2 cellular contexts compared by ENCODE assay signal in genomic region chr6:125259354-125259736, GRCh38.
TF ChIP-seq lines count a peak whose summit lies in the region.

No MANE protein-coding gene starts in this region.

TF ChIP-seq in SK-N-SH, 30 proteins besides CTCF, POLR2A, EP300 and RAD21:
- no peak for TF ChIP-seq FOXJ3 (CRISPR knock-in tag; IDR thresholded peaks at IDR 0.05)
- TF ChIP-seq, protein P1, sequence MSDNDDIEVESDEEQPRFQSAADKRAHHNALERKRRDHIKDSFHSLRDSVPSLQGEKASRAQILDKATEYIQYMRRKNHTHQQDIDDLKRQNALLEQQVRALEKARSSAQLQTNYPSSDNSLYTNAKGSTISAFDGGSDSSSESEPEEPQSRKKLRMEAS (IDR thresholded peaks at IDR 0.05; ENCODE audit: low read depth): no peak
- TF ChIP-seq, protein P2, sequence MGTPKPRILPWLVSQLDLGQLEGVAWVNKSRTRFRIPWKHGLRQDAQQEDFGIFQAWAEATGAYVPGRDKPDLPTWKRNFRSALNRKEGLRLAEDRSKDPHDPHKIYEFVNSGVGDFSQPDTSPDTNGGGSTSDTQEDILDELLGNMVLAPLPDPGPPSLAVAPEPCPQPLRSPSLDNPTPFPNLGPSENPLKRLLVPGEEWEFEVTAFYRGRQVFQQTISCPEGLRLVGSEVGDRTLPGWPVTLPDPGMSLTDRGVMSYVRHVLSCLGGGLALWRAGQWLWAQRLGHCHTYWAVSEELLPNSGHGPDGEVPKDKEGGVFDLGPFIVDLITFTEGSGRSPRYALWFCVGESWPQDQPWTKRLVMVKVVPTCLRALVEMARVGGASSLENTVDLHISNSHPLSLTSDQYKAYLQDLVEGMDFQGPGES (IDR thresholded peaks at IDR 0.05; ENCODE audit: low read depth, low read length): no peak
- TF ChIP-seq FOXM1 (IDR thresholded peaks at IDR 0.05; ENCODE audit: low read depth): no peak
- no peak for TF ChIP-seq NFIC (IDR thresholded peaks at IDR 0.05; ENCODE audit: borderline replicate concordance)
- TF ChIP-seq RFX5 (IDR thresholded peaks at IDR 0.05; ENCODE audit: low read length): no peak
- TF ChIP-seq FOSL2 (IDR thresholded peaks at IDR 0.05; ENCODE audit: borderline replicate concordance, low read depth): no peak
- TF ChIP-seq USF1 (IDR thresholded peaks at IDR 0.05; ENCODE audit: borderline replicate concordance, low read depth): no peak
- no peak for TF ChIP-seq POLR2AphosphoS5 (IDR thresholded peaks at IDR 0.05; ENCODE audit: low read depth, low read length)
- no peak for TF ChIP-seq TAF1 (IDR thresholded peaks at IDR 0.05; ENCODE audit: borderline replicate concordance, low read depth, low read length)
- no peak for TF ChIP-seq RCOR1 (IDR thresholded peaks at IDR 0.05; ENCODE audit: low read length)
- no peak for TF ChIP-seq CHD2 (IDR thresholded peaks at IDR 0.05; ENCODE audit: low read length, partially characterized antibody)
- TF ChIP-seq EZH2phosphoT487 (IDR thresholded peaks at IDR 0.05; ENCODE audit: borderline replicate concordance, low read depth): no peak
- TF ChIP-seq JUND (IDR thresholded peaks at IDR 0.05): no peak
- TF ChIP-seq RXRA (IDR thresholded peaks at IDR 0.05; ENCODE audit: borderline replicate concordance, low read depth): no peak
- no peak for TF ChIP-seq SMC3 (IDR thresholded peaks at IDR 0.05; ENCODE audit: low read depth, low read length)
- TF ChIP-seq TEAD4 (IDR thresholded peaks at IDR 0.05; ENCODE audit: borderline replicate concordance, insufficient read depth): no peak
- TF ChIP-seq, protein P3, sequence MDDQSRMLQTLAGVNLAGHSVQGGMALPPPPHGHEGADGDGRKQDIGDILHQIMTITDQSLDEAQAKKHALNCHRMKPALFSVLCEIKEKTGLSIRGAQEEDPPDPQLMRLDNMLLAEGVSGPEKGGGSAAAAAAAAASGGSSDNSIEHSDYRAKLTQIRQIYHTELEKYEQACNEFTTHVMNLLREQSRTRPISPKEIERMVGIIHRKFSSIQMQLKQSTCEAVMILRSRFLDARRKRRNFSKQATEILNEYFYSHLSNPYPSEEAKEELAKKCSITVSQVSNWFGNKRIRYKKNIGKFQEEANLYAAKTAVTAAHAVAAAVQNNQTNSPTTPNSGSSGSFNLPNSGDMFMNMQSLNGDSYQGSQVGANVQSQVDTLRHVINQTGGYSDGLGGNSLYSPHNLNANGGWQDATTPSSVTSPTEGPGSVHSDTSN (IDR thresholded peaks at IDR 0.05): no peak

TF ChIP-seq in HepG2, 621 proteins besides CTCF, POLR2A, EP300 and RAD21:
- TF ChIP-seq HNF1B (CRISPR knock-in tag; IDR thresholded peaks at IDR 0.05) (no peak), GATAD1 (CRISPR knock-in tag; IDR thresholded peaks at IDR 0.05) (no peak), ZNF639 (CRISPR knock-in tag; conservative IDR thresholded peaks at IDR 0.05) (no peak), HCFC1 (IDR thresholded peaks at IDR 0.05; ENCODE audit: low read depth, low read length) (no peak), ZFP37 (CRISPR knock-in tag; IDR thresholded peaks at IDR 0.05; ENCODE audit: borderline replicate concordance) (no peak), SRSF1 (optimal IDR thresholded peaks at IDR 0.05; ENCODE audit: low read depth, low read length) (no peak), ZNF550 (CRISPR knock-in tag; IDR thresholded peaks at IDR 0.05; ENCODE audit: borderline replicate concordance) (no peak), BORCS8-MEF2B (CRISPR knock-in tag; IDR thresholded peaks at IDR 0.05) (no peak)
TF ChIP-seq in HepG2: peak in this region for 0.
